In genomic region chr6:81753709-81754678, GRCh38 we compare ENCODE assay signal across 7 cellular contexts. TPM values are rescaled to one million over a fixed set of nuclear protein-coding genes. Genes with fewer than 3 reads are reported as not detected.
DNase-seq lines count a peak whose midpoint lies in the region; ATAC-seq lines count a peak whose summit lies in the region.

No MANE protein-coding gene starts in this region.

- peaks cover 16% of the 10 kb centered on the region for H3K36me3 Mint-ChIP-seq in activated CD8-positive, alpha-beta T cell treated with anti-CD3 and anti-CD28 coated beads, Interleukin-2, amount 10 ng/mL, durations not matched to agents 7 days and 5 days (ENCODE audit: low read depth)

- CTCF ChIA-PET in activated CD8-positive, alpha-beta T cell treated with anti-CD3 and anti-CD28 coated beads, Interleukin-2, amount 10 ng/mL, durations not matched to agents 7 days and 5 days (lab: Charles Lee): interaction anchor here (0.7 to 2.4 kb wide), 7 partner anchors 12 to 1540 kb away, joined by 3 to 13 read pairs (median 3); no protein-coding TSS in a partner anchor

- H3K4me3 Mint-ChIP-seq in activated CD8-positive, alpha-beta T cell treated with anti-CD3 and anti-CD28 coated beads, Interleukin-2, amount 10 ng/mL, durations not matched to agents 7 days and 5 days: peak overlapping the region; percentile 88

- DNase-seq in NCI-H524 (lab: John Stamatoyannopoulos, UW): peak; percentile 67 to 78
- peak; percentile 84 for DNase-seq in activated CD8-positive, alpha-beta T cell treated with anti-CD3 and anti-CD28 coated beads, Interleukin-2, amount 10 ng/mL, durations not matched to agents 7 days and 5 days
- DNase-seq in ecto neural progenitor cell (ENCODE audit: low spot score): peak; percentile 83
- DNase-seq in medulla oblongata (ENCODE audit: extremely low spot score): peak; percentile 89
- peak; percentile 64 to 81 (median 75) for DNase-seq in stimulated activated CD4-positive, alpha-beta T cell treated with anti-CD3 and anti-CD28 coated beads, TNF-alpha, amount 100 ng/mL, for 48 hours (ENCODE audit: low read depth in 3 of 3)

- peak overlapping the region; percentile 86 for H3K27ac Mint-ChIP-seq in activated CD8-positive, alpha-beta T cell treated with anti-CD3 and anti-CD28 coated beads, Interleukin-2, amount 10 ng/mL, durations not matched to agents 7 days and 5 days

- ATAC-seq in GM18861 (IDR thresholded peaks at IDR 0.05; ENCODE audit: unreplicated experiment) (peak; percentile 36), HG03039 (IDR thresholded peaks at IDR 0.05; ENCODE audit: unreplicated experiment) (peak; percentile 26)
- peak; percentile 58 for ATAC-seq in activated CD8-positive, alpha-beta T cell treated with anti-CD3 and anti-CD28 coated beads, Interleukin-2, amount 10 ng/mL, durations not matched to agents 7 days and 5 days

- H3K4me1 Mint-ChIP-seq in activated CD8-positive, alpha-beta T cell treated with anti-CD3 and anti-CD28 coated beads, Interleukin-2, amount 10 ng/mL, durations not matched to agents 7 days and 5 days (ENCODE audit: low read depth): peaks cover 32% of the 10 kb centered on the region

- H3K27me3 Mint-ChIP-seq in activated CD8-positive, alpha-beta T cell treated with anti-CD3 and anti-CD28 coated beads, Interleukin-2, amount 10 ng/mL, durations not matched to agents 7 days and 5 days (ENCODE audit: low read depth): peaks cover 23% of the 10 kb centered on the region

- POLR2A ChIA-PET in activated CD8-positive, alpha-beta T cell treated with anti-CD3 and anti-CD28 coated beads, Interleukin-2, amount 10 ng/mL, durations not matched to agents 7 days and 5 days (lab: Charles Lee): no interaction called here

- H3K9me3 Mint-ChIP-seq in activated CD8-positive, alpha-beta T cell treated with anti-CD3 and anti-CD28 coated beads, Interleukin-2, amount 10 ng/mL, durations not matched to agents 7 days and 5 days (ENCODE audit: insufficient read depth): no peaks in the 10 kb centered on the region

RNA-seq across cellular contexts. Expression of gene TENT5A, which starts 1.5 kb away (rescaled TPM):
- total RNA-seq in activated CD8-positive, alpha-beta T cell treated with anti-CD3 and anti-CD28 coated beads, Interleukin-2, amount 10 ng/mL, durations not matched to agents 7 days and 5 days: 1 to 10 TPM; 1.7 to 1.9 TPM

Comparison
In these comparisons a context has a peak if more than half of its experiments do, and no peak if none do; other contexts are left out.
1. Peak in every context shown above with its lines: DNase-seq and ATAC-seq.